1 cellular context compared by ENCODE assay signal in the genomic region with DNA sequence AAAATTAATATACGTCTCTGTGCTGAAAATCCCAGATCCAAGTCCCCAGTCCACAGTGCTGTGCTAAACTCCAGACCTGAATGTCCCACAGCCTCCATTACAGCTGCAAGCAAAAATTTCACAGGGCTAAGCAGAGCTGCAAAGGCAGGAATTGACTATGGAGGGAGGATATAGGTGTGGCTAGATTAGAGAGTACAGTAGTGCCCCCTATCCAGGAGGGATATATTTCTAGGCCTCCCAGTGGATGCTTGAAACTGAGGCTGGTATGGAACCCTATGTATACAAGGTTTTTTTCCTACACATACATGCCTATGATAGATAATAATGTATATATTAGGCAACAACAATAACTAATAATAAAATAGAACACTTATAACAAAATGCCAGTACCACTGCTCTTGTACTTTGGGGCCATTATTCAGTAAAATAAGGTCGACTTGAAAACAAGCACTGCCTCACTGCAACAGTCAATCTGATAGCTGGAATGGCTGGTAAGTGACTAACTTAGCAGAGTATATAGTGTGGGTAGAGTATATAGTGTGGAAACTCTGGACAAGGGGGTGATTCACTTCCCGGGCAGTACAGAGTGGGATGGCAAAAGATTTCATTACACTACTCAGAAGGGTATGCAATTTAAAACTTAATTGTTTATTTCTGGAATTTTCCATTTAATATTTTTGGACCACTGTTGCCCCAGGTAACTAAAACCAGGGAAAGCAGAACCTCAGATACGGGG.
TF ChIP-seq lines count a peak whose summit lies in the region.

No MANE protein-coding gene starts in this region.

TF ChIP-seq in H1, 55 proteins besides CTCF, POLR2A, EP300 and RAD21 (continued from another document):
- TF ChIP-seq FOSL1 (IDR thresholded peaks at IDR 0.05; ENCODE audit: insufficient read depth, low read depth, low read length) (no peak), SIX5 (IDR thresholded peaks at IDR 0.05; ENCODE audit: low read depth, low read length) (no peak), TAF7 (optimal IDR thresholded peaks at IDR 0.05; ENCODE audit: borderline replicate concordance, low read depth, low read length) (no peak), EZH2 (IDR thresholded peaks at IDR 0.05; ENCODE audit: low read depth, low read length, severe bottlenecking) (no peak), HDAC2 (IDR thresholded peaks at IDR 0.05; ENCODE audit: borderline replicate concordance in 1 of 2, low read depth in 2 of 2, low read length in 2 of 2) (no peak), NRF1 (IDR thresholded peaks at IDR 0.05; ENCODE audit: low read depth, low read length) (no peak), BACH1 (IDR thresholded peaks at IDR 0.05; ENCODE audit: low read length) (no peak), SIRT6 (IDR thresholded peaks at IDR 0.05; ENCODE audit: low read length) (no peak), CBX5 (IDR thresholded peaks at IDR 0.05; ENCODE audit: low read depth, low read length) (no peak), CREB1 (IDR thresholded peaks at IDR 0.05) (no peak), SUZ12 (IDR thresholded peaks at IDR 0.05; ENCODE audit: low read length) (no peak), TEAD4 (IDR thresholded peaks at IDR 0.05; ENCODE audit: low read depth, low read length) (no peak), JUND (IDR thresholded peaks at IDR 0.05; ENCODE audit: low read length) (no peak), POLR2AphosphoS5 (IDR thresholded peaks at IDR 0.05; ENCODE audit: low read depth, low read length) (no peak)
